In genomic region chr2:95352291-95353054, GRCh38 we compare ENCODE assay signal across 17 cellular contexts. TPM values are rescaled to one million over a fixed set of nuclear protein-coding genes. Genes with fewer than 3 reads are reported as not detected.
A peak's percentile ranks its signal among the peaks of the same experiment; 100 is the strongest.
DNase-seq lines count a peak whose midpoint lies in the region; ATAC-seq and TF ChIP-seq lines count a peak whose summit lies in the region.
"Had no signal": no experiment of that assay in that cellular context is flagged by ENCODE, and none has a peak within 500 bp of the region (broad histone marks: within the 10 kb centered on the region; RNA-seq: fewer than 3 reads in every experiment).

No MANE protein-coding gene starts in this region.

- H3K27ac Mint-ChIP-seq in CD4-positive, alpha-beta memory T cell, result no peak overlapping the region

- H3K4me3 Mint-ChIP-seq in CD4-positive, alpha-beta memory T cell, result no peak overlapping the region

- no peak overlapping the region for H3K4me3 ChIP-seq in left ventricle myocardium inferior
- H3K4me3 ChIP-seq in CD4-positive, alpha-beta memory T cell (ENCODE audit: low read length in 2 of 2), result no peak overlapping the region
- H3K4me3 ChIP-seq: K562 had no signal

- H3K27ac ChIP-seq in left ventricle myocardium inferior (replicated peaks), result no peak overlapping the region
- H3K27ac ChIP-seq in CD4-positive, alpha-beta memory T cell (ENCODE audit: low read depth, low read length), result no peak overlapping the region

- ATAC-seq in sciatic nerve (no peak), HG02884 (IDR thresholded peaks at IDR 0.05; ENCODE audit: unreplicated experiment) (no peak)
- ATAC-seq: K562 had no signal

- H3K27me3 Mint-ChIP-seq in CD4-positive, alpha-beta memory T cell, result peaks cover 0 to 7% of the 10 kb centered on the region in 2 donors

- intact Hi-C loops in cardiac septum (cut with DNase I), result no loop called here
- intact Hi-C loops in left ventricle myocardium inferior (cut with micrococcal nuclease), result no loop called here
- intact Hi-C loops in sciatic nerve (cut with DNase I), result no loop called here
- intact Hi-C loops in CD4-positive, alpha-beta memory T cell (cut with micrococcal nuclease), result no loop called here

- peaks cover under 1% of the 10 kb centered on the region for H3K27me3 ChIP-seq in left ventricle myocardium inferior (ENCODE audit: low read depth)
- no peaks in the 10 kb centered on the region for H3K27me3 ChIP-seq in CD4-positive, alpha-beta memory T cell (ENCODE audit: insufficient read depth, low read length)

- no peak for TF ChIP-seq CTCF in left ventricle myocardium inferior (IDR thresholded peaks at IDR 0.05; ENCODE audit: borderline replicate concordance)

- no peaks in the 10 kb centered on the region for H3K9me3 Mint-ChIP-seq in CD4-positive, alpha-beta memory T cell

- DNase-seq in cardiac septum (ENCODE audit: low spot score) (peak; percentile 66), left ventricle myocardium inferior (no peak), islet precursor cell (peak; percentile 40), sciatic nerve (ENCODE audit: low spot score) (peak; percentile 35), HPDE6-E6E7 (ENCODE audit: extremely low spot score) (no peak)
- no peak for DNase-seq in CD4-positive, alpha-beta memory T cell
- DNase-seq: ACHN; C1 segment of cervical spinal cord; DMS79; GOT3; NCI-H1105 treated with DMSO at 0.1 percent for 48 hours; NCI-H1694; NCI-H2081 treated with DMSO at 0.1 percent for 48 hours; NK-92 treated with Interleukin-12 subunit alpha and Interleukin-12 subunit beta, amount 100 ng/mL, for 24 hours; SIG-M5 had no signal

- no peaks in the 10 kb centered on the region for H3K36me3 ChIP-seq in left ventricle myocardium inferior
- no peaks in the 10 kb centered on the region for H3K36me3 ChIP-seq in CD4-positive, alpha-beta memory T cell (ENCODE audit: insufficient read depth, low read length)

- CTCF ChIA-PET in CD4-positive, alpha-beta memory T cell (lab: Charles Lee; ENCODE audit: partially characterized antibody), result no interaction called here

- H3K4me1 ChIP-seq in left ventricle myocardium inferior, result peaks cover 10% of the 10 kb centered on the region
- H3K4me1 ChIP-seq in CD4-positive, alpha-beta memory T cell (ENCODE audit: insufficient read depth, low read length), result no peaks in the 10 kb centered on the region

- POLR2A ChIA-PET in CD4-positive, alpha-beta memory T cell (lab: Charles Lee; ENCODE audit: partially characterized antibody), result no interaction called here

- no peaks in the 10 kb centered on the region for H3K36me3 Mint-ChIP-seq in CD4-positive, alpha-beta memory T cell

- H3K4me1 Mint-ChIP-seq in CD4-positive, alpha-beta memory T cell, result no peaks in the 10 kb centered on the region

- peaks cover 6% of the 10 kb centered on the region for H3K9me3 ChIP-seq in left ventricle myocardium inferior (replicated peaks)
- no peaks in the 10 kb centered on the region for H3K9me3 ChIP-seq in CD4-positive, alpha-beta memory T cell (ENCODE audit: control insufficient read depth in 1 of 2, low read length in 2 of 2)

RNA-seq across cellular contexts. Expression of gene FAHD2A, which starts 50.0 kb away (rescaled TPM):
- total RNA-seq in cardiac septum (28.8 TPM), left ventricle myocardium inferior (32.4 TPM), sciatic nerve (31.8 TPM)
- total RNA-seq in CD4-positive, alpha-beta memory T cell, result 10 to 100 TPM; 30.7 to 33.9 TPM
- polyA plus RNA-seq in CD4-positive, alpha-beta memory T cell, result 10 to 100 TPM; 16.7 to 16.9 TPM

RNA-seq across cellular contexts. Expression of gene KCNIP3, which starts 55.3 kb away (rescaled TPM):
- total RNA-seq in cardiac septum (6.5 TPM), left ventricle myocardium inferior (4.6 TPM), sciatic nerve (13.9 TPM)
- total RNA-seq in CD4-positive, alpha-beta memory T cell, result not detected
- not detected for polyA plus RNA-seq in CD4-positive, alpha-beta memory T cell
- polyA plus RNA-seq: K562 had no signal

Comparison
In these comparisons a context has a peak if more than half of its experiments do, and no peak if none do; other contexts are left out.
1. DNase-seq: peak in cardiac septum (single experiment), islet precursor cell (single experiment) and sciatic nerve (single experiment); none in left ventricle myocardium inferior (single experiment), CD4-positive, alpha-beta memory T cell (0 of 5) and HPDE6-E6E7 (single experiment).